Comparison of ENCODE assay signal across 8 cellular contexts in genomic region chr15:67840747-67841634, GRCh38. TPM values are rescaled to one million over a fixed set of nuclear protein-coding genes. Genes with fewer than 3 reads are reported as not detected.
DNase-seq lines count a peak whose midpoint lies in the region; ATAC-seq and TF ChIP-seq lines count a peak whose summit lies in the region.

No MANE protein-coding gene starts in this region.

- H3K4me3 ChIP-seq in NB4 (ENCODE audit: low read depth, low read length), result peak overlapping the region; percentile 83
- H3K4me3 ChIP-seq in iPS DF 6.9 (ENCODE audit: low read length), result peak overlapping the region; percentile 99; the same call in 1 of the 2 replicates
- peak overlapping the region; percentile 89 to 95 (median 91) for H3K4me3 ChIP-seq in sigmoid colon

- TF ChIP-seq CTCF in NB4 (IDR thresholded peaks at IDR 0.05; ENCODE audit: low read depth, low read length), result no peak
- TF ChIP-seq CTCF in sigmoid colon (IDR thresholded peaks at IDR 0.05), result no peak

- peak overlapping the region; percentile 85 for H3K4me3 Mint-ChIP-seq in activated naive CD8-positive, alpha-beta T cell treated with anti-CD3 and anti-CD28 coated beads, Interleukin-2, amount 50 U/mL, for 24 hours

- H3K9me3 ChIP-seq in iPS DF 6.9 (ENCODE audit: control insufficient read depth, insufficient read depth, low read length) (no peaks in the 10 kb centered on the region), sigmoid colon (no peaks in the 10 kb centered on the region)

- no peak for ATAC-seq in activated naive CD8-positive, alpha-beta T cell treated with anti-CD3 and anti-CD28 coated beads, Interleukin-2, amount 50 U/mL, for 24 hours
- no peak for ATAC-seq in HG03460 (IDR thresholded peaks at IDR 0.05; ENCODE audit: unreplicated experiment)

- H3K27ac ChIP-seq in iPS DF 6.9 (ENCODE audit: low read length), result no peak overlapping the region
- peak overlapping the region; percentile 97 to 100 (median 99) for H3K27ac ChIP-seq in sigmoid colon

- TF ChIP-seq POLR2A in NB4 (IDR thresholded peaks at IDR 0.05; ENCODE audit: extremely low read depth, insufficient read length), result no peak
- TF ChIP-seq POLR2A in sigmoid colon (IDR thresholded peaks at IDR 0.05), result no peak

- H3K27me3 ChIP-seq in iPS DF 6.9 (ENCODE audit: control insufficient read depth, insufficient read depth, low read length), result peaks cover 18% of the 10 kb centered on the region
- H3K27me3 ChIP-seq in sigmoid colon, result peaks cover 0 to 3% (median under 1%) of the 10 kb centered on the region in 3 donors

- peaks cover 5% of the 10 kb centered on the region for H3K4me1 ChIP-seq in iPS DF 6.9 (ENCODE audit: control insufficient read depth, insufficient read depth, low read length)
- H3K4me1 ChIP-seq in sigmoid colon, result peaks cover 0 to 53% (median 42%) of the 10 kb centered on the region in 4 donors

- H3K36me3 ChIP-seq in iPS DF 6.9 (ENCODE audit: control insufficient read depth, insufficient read depth, low read length) (peaks cover 2% of the 10 kb centered on the region; the same call in 1 of the 2 replicates), sigmoid colon (no peaks in the 10 kb centered on the region)

- no peak for TF ChIP-seq EP300 in sigmoid colon (IDR thresholded peaks at IDR 0.05)

- peak; percentile 24 for DNase-seq in NOMO-1 treated with DMSO at 0.1 percent for 48 hours (lab: John Stamatoyannopoulos, UW; ENCODE audit: unreplicated experiment)
- no peak for DNase-seq in NOMO-1 treated with dmso at 0.1 percent for 144 hours (lab: John Stamatoyannopoulos, UW; ENCODE audit: unreplicated experiment)
- peak; percentile 47 for DNase-seq in NB4 (ENCODE audit: low read depth)
- DNase-seq in activated naive CD8-positive, alpha-beta T cell treated with anti-CD3 and anti-CD28 coated beads, Interleukin-2, amount 50 U/mL, for 24 hours, result no peak
- DNase-seq in iPS DF 6.9 (ENCODE audit: low read depth, low spot score), result no peak
- peak; percentile 75 for DNase-seq in sigmoid colon
- DNase-seq in NCI-H1048 (lab: John Stamatoyannopoulos, UW), result no peak

- peaks cover 4% of the 10 kb centered on the region for H3K36me3 Mint-ChIP-seq in activated naive CD8-positive, alpha-beta T cell treated with anti-CD3 and anti-CD28 coated beads, Interleukin-2, amount 50 U/mL, for 24 hours (ENCODE audit: low read depth)

- peak overlapping the region; percentile 98 for H3K27ac Mint-ChIP-seq in activated naive CD8-positive, alpha-beta T cell treated with anti-CD3 and anti-CD28 coated beads, Interleukin-2, amount 50 U/mL, for 24 hours

- WGBS in iPS DF 6.9 (ENCODE audit: insufficient coverage, insufficient read length), result no CpG with 5 or more reads among the region's 20 CpGs
- WGBS in sigmoid colon, 2 donors, result 3 to 10% methylated on average over 20 of the region's 20 CpGs

- H3K4me1 Mint-ChIP-seq in activated naive CD8-positive, alpha-beta T cell treated with anti-CD3 and anti-CD28 coated beads, Interleukin-2, amount 50 U/mL, for 24 hours, result peaks cover 31% of the 10 kb centered on the region

- H3K9me3 Mint-ChIP-seq in activated naive CD8-positive, alpha-beta T cell treated with anti-CD3 and anti-CD28 coated beads, Interleukin-2, amount 50 U/mL, for 24 hours, result no peaks in the 10 kb centered on the region

- H3K27me3 Mint-ChIP-seq in activated naive CD8-positive, alpha-beta T cell treated with anti-CD3 and anti-CD28 coated beads, Interleukin-2, amount 50 U/mL, for 24 hours, result peaks cover 12% of the 10 kb centered on the region

- intact Hi-C loops in sigmoid colon (cut with DNase I), result no loop called here

RNA-seq across cellular contexts. Expression of gene RNU6-1, which starts 1.1 kb away (rescaled TPM):
- not detected for total RNA-seq in sigmoid colon
- not detected for polyA plus RNA-seq in sigmoid colon

RNA-seq across cellular contexts. Expression of gene SKOR1, which starts 15.7 kb away (rescaled TPM):
- total RNA-seq in sigmoid colon, result 1 to 10 TPM in 2 of 4 donors, under 1 TPM in 1, not detected in 1; 0.99 to 1.6 (median 1.1) TPM
- under 1 TPM in 1 of 3 donors, not detected in 2; 0.25 TPM for polyA plus RNA-seq in sigmoid colon

Comparison
In these comparisons a context has a peak if more than half of its experiments do, and no peak if none do; other contexts are left out.
1. DNase-seq: peak in NOMO-1 treated with DMSO at 0.1 percent for 48 hours (single experiment), NB4 (single experiment) and sigmoid colon (single experiment); none in NOMO-1 treated with dmso at 0.1 percent for 144 hours (single experiment), activated naive CD8-positive, alpha-beta T cell treated with anti-CD3 and anti-CD28 coated beads, Interleukin-2, amount 50 U/mL, for 24 hours (single experiment), iPS DF 6.9 (single experiment) and NCI-H1048 (single experiment).
2. Peak in every context shown above with its lines, with median percentiles within 50 percentile points of each other: H3K4me3 ChIP-seq.